In the genomic region with DNA sequence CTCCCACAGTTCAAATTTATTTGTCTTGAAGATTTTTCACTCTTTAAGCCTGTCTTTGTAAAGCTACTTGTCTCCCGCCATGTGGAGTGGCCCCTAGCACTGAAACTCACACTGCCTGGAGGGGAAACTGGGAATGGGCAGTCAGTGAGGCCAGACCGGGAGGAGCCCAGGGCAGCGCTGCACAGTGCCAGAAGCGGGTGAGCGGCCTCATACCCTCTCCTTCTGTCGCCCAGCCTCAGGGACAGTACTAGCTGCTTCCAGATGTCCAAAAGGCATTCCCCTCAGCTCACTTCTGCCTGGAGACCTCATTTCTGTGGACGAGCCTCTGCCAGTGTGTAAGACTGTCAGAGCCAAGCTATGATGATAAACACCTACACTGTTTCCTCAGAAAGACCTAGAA, we compare ENCODE assay signal across 18 cellular contexts.
A peak's percentile ranks its signal among the peaks of the same experiment; 100 is the strongest.
DNase-seq lines count a peak whose midpoint lies in the region; ATAC-seq and TF ChIP-seq lines count a peak whose summit lies in the region.
"Had no signal": no experiment of that assay in that cellular context is flagged by ENCODE, and none has a peak within 500 bp of the region (broad histone marks: within the 10 kb centered on the region; RNA-seq: fewer than 3 reads in every experiment).

No MANE protein-coding gene starts in this region.

- no peaks in the 10 kb centered on the region for H4K20me1 ChIP-seq in GM23338 (replicated peaks; ENCODE audit: insufficient read depth)

- peak; percentile 41; the same call in 1 of the 3 replicates for ATAC-seq in GM23338
- ATAC-seq in GM21423 (IDR thresholded peaks at IDR 0.05; ENCODE audit: unreplicated experiment), result no peak
- ATAC-seq: HCT116 had no signal

- H3K27me3 Mint-ChIP-seq in GM23338 (ENCODE audit: insufficient read depth, low read depth, poor library complexity) (peaks cover 4% of the 10 kb centered on the region), glutamatergic neuron (ENCODE audit: unreplicated experiment) (peaks cover 3% of the 10 kb centered on the region)

- no peaks in the 10 kb centered on the region for H3K9me2 ChIP-seq in GM23338 (ENCODE audit: insufficient read depth)

- no peak overlapping the region for H3K27ac ChIP-seq in GM23338 (ENCODE audit: low read depth)
- H3K27ac ChIP-seq: GM23248 had no signal

- H3K36me3 ChIP-seq in GM23338 (ENCODE audit: insufficient read depth), result no peaks in the 10 kb centered on the region
- H3K36me3 ChIP-seq in H7 (replicated peaks; ENCODE audit: control insufficient read depth, insufficient read depth, low read length), result no peaks in the 10 kb centered on the region

- no peak overlapping the region for H3K4me3 ChIP-seq in GM23338
- H3K4me3 ChIP-seq in H7 (ENCODE audit: insufficient read depth, low read depth, low read length), result no peak overlapping the region
- H3K4me3 ChIP-seq: GM23248 had no signal

- TF ChIP-seq CTCF in GM23338 (conservative IDR thresholded peaks at IDR 0.05; ENCODE audit: low read depth in 2 of 2) (no peak), glutamatergic neuron (IDR thresholded peaks at IDR 0.05; ENCODE audit: partially characterized antibody, unreplicated experiment) (no peak)

- H2AFZ ChIP-seq in GM23338, result no peak overlapping the region
- H2AFZ ChIP-seq: GM23248 had no signal

- H3K4me1 ChIP-seq in GM23338 (ENCODE audit: insufficient read depth), result no peaks in the 10 kb centered on the region

- H3K79me2 ChIP-seq in GM23338 (replicated peaks; ENCODE audit: insufficient read depth), result no peaks in the 10 kb centered on the region

- H3K4me2 ChIP-seq in GM23338, result no peak overlapping the region

- DNase-seq in GM23338 (ENCODE audit: low spot score), result no peak
- DNase-seq in H7, result peak; percentile 8
- DNase-seq in glutamatergic neuron, result no peak
- DNase-seq in posterior vena cava (ENCODE audit: low spot score), result peak; percentile 36
- no peak for DNase-seq in germinal center (ENCODE audit: low spot score)
- no peak for DNase-seq in NCI-H2171 treated with DMSO at 0.1 percent for 48 hours (lab: John Stamatoyannopoulos, UW)
- DNase-seq: CD4-positive, CD25-positive, alpha-beta regulatory T cell; DMS79 treated with DMSO at 0.1 percent for 48 hours; GM23248; Karpas-422; MV-4-11; NCI-H1105 treated with DMSO at 0.1 percent for 48 hours; NCI-H2029 treated with DMSO at 0.1 percent for 48 hours; NCI-H446; NCI-H526; OCI-M1 had no signal

- H3K4me1 Mint-ChIP-seq in GM23338 (peaks cover 5% of the 10 kb centered on the region; the same call in 1 of the 3 replicates), glutamatergic neuron (ENCODE audit: low read depth, unreplicated experiment) (peaks cover 30% of the 10 kb centered on the region)
- H3K4me1 Mint-ChIP-seq: CD4-positive, CD25-positive, alpha-beta regulatory T cell had no signal

- no peak overlapping the region for H3K27ac Mint-ChIP-seq in GM23338
- peak overlapping the region; percentile 80 for H3K27ac Mint-ChIP-seq in glutamatergic neuron (ENCODE audit: unreplicated experiment)

- H3K9me3 Mint-ChIP-seq in GM23338 (peaks cover 17% of the 10 kb centered on the region), glutamatergic neuron (ENCODE audit: unreplicated experiment) (peaks cover 16% of the 10 kb centered on the region)

- H3K4me3 Mint-ChIP-seq in GM23338 (no peak overlapping the region), glutamatergic neuron (ENCODE audit: unreplicated experiment) (no peak overlapping the region)
- H3K4me3 Mint-ChIP-seq: CD4-positive, CD25-positive, alpha-beta regulatory T cell had no signal

- intact Hi-C loops in posterior vena cava (cut with DNase I), result no loop called here

- no peaks in the 10 kb centered on the region for H3F3A ChIP-seq in GM23338 (replicated peaks; ENCODE audit: low read depth)

- no peaks in the 10 kb centered on the region for H3K27me3 ChIP-seq in GM23338 (ENCODE audit: insufficient read depth)
- H3K27me3 ChIP-seq in H7 (ENCODE audit: control insufficient read depth, insufficient read depth, low read length), result no peaks in the 10 kb centered on the region

- H3K36me3 Mint-ChIP-seq in GM23338 (ENCODE audit: low read depth) (peaks cover 7% of the 10 kb centered on the region), glutamatergic neuron (ENCODE audit: unreplicated experiment) (peaks cover 8% of the 10 kb centered on the region)
- H3K36me3 Mint-ChIP-seq: CD4-positive, CD25-positive, alpha-beta regulatory T cell had no signal

TF ChIP-seq in GM23338, 12 proteins besides CTCF, POLR2A, EP300 and RAD21 (continues in another document):
- no peak for TF ChIP-seq CREB1 (CRISPR knock-in tag; IDR thresholded peaks at IDR 0.05; ENCODE audit: low read depth)
- TF ChIP-seq, protein P1, sequence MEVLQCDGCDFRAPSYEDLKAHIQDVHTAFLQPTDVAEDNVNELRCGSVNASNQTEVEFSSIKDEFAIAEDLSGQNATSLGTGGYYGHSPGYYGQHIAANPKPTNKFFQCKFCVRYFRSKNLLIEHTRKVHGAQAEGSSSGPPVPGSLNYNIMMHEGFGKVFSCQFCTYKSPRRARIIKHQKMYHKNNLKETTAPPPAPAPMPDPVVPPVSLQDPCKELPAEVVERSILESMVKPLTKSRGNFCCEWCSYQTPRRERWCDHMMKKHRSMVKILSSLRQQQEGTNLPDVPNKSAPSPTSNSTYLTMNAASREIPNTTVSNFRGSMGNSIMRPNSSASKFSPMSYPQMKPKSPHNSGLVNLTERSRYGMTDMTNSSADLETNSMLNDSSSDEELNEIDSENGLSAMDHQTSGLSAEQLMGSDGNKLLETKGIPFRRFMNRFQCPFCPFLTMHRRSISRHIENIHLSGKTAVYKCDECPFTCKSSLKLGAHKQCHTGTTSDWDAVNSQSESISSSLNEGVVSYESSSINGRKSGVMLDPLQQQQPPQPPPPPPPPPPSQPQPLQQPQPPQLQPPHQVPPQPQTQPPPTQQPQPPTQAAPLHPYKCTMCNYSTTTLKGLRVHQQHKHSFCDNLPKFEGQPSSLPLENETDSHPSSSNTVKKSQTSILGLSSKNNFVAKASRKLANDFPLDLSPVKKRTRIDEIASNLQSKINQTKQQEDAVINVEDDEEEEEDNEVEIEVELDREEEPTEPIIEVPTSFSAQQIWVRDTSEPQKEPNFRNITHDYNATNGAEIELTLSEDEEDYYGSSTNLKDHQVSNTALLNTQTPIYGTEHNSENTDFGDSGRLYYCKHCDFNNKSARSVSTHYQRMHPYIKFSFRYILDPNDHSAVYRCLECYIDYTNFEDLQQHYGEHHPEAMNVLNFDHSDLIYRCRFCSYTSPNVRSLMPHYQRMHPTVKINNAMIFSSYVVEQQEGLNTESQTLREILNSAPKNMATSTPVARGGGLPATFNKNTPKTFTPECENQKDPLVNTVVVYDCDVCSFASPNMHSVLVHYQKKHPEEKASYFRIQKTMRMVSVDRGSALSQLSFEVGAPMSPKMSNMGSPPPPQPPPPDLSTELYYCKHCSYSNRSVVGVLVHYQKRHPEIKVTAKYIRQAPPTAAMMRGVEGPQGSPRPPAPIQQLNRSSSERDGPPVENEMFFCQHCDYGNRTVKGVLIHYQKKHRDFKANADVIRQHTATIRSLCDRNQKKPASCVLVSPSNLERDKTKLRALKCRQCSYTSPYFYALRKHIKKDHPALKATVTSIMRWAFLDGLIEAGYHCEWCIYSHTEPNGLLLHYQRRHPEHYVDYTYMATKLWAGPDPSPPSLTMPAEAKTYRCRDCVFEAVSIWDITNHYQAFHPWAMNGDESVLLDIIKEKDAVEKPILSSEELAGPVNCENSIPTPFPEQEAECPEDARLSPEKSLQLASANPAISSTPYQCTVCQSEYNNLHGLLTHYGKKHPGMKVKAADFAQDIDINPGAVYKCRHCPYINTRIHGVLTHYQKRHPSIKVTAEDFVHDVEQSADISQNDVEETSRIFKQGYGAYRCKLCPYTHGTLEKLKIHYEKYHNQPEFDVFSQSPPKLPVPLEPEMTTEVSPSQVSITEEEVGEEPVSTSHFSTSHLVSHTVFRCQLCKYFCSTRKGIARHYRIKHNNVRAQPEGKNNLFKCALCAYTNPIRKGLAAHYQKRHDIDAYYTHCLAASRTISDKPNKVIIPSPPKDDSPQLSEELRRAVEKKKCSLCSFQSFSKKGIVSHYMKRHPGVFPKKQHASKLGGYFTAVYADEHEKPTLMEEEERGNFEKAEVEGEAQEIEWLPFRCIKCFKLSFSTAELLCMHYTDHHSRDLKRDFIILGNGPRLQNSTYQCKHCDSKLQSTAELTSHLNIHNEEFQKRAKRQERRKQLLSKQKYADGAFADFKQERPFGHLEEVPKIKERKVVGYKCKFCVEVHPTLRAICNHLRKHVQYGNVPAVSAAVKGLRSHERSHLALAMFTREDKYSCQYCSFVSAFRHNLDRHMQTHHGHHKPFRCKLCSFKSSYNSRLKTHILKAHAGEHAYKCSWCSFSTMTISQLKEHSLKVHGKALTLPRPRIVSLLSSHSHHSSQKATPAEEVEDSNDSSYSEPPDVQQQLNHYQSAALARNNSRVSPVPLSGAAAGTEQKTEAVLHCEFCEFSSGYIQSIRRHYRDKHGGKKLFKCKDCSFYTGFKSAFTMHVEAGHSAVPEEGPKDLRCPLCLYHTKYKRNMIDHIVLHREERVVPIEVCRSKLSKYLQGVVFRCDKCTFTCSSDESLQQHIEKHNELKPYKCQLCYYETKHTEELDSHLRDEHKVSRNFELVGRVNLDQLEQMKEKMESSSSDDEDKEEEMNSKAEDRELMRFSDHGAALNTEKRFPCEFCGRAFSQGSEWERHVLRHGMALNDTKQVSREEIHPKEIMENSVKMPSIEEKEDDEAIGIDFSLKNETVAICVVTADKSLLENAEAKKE (CRISPR knock-in tag; IDR thresholded peaks at IDR 0.05), result no peak
- TF ChIP-seq, protein P2, sequence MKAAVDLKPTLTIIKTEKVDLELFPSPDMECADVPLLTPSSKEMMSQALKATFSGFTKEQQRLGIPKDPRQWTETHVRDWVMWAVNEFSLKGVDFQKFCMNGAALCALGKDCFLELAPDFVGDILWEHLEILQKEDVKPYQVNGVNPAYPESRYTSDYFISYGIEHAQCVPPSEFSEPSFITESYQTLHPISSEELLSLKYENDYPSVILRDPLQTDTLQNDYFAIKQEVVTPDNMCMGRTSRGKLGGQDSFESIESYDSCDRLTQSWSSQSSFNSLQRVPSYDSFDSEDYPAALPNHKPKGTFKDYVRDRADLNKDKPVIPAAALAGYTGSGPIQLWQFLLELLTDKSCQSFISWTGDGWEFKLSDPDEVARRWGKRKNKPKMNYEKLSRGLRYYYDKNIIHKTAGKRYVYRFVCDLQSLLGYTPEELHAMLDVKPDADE (IDR thresholded peaks at IDR 0.05), result no peak

Comparison
In these comparisons a context has a peak if more than half of its experiments do, and no peak if none do; other contexts are left out.
1. DNase-seq: peak in H7 (single experiment) and posterior vena cava (single experiment); none in GM23338 (single experiment), glutamatergic neuron (single experiment), germinal center (single experiment) and NCI-H2171 treated with DMSO at 0.1 percent for 48 hours (single experiment).